1 cellular context compared by ENCODE assay signal in genomic region chr5:81091199-81091598, GRCh38.
TF ChIP-seq lines count a peak whose summit lies in the region.

No MANE protein-coding gene starts in this region.

TF ChIP-seq in HEK293, 187 proteins besides CTCF, POLR2A, EP300 and RAD21:
- no peak for TF ChIP-seq ZNF585B (tag by site-specific recombination; IDR thresholded peaks at IDR 0.05)
- peak; percentile 96 for TF ChIP-seq ZFHX2 (tag by site-specific recombination; conservative IDR thresholded peaks at IDR 0.05)
- TF ChIP-seq EGR2 (tag by site-specific recombination; IDR thresholded peaks at IDR 0.05; ENCODE audit: low read depth): peak; percentile 99
